In the genomic region with DNA sequence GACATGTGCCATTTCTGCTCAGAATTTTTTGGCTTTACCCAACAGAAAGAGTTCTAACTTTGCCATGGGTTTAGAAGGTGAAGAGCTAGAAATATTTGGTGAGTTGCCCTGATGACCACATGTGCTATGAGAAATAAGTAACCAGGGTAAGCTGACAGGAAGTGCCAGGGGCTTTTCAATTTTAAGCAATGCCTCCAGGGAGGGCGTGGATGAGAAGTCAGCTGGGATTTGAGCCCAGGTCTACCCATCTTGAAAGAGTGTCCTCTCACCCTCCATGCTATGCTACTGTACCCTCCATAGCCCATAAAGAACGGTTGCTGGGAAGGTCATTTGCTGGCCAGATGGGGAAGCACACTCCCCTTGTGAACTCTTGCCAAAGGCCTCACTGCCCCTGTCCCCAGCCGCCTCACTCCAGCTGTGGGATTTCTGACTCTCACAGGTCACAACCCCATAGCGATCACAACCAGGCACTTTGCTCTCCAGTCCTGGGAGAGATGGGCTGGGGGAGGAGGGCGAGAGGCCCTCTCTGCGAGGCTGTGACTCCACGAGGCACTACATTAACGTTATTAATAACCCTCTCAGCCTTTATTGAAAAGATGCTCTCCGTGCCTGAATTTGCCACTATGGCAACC, we compare ENCODE assay signal across 29 cellular contexts.
"Had no signal": no experiment of that assay in that cellular context is flagged by ENCODE, and none has a peak within 500 bp of the region (broad histone marks: within the 10 kb centered on the region; RNA-seq: fewer than 3 reads in every experiment).

No MANE protein-coding gene starts in this region.

- DNase-seq: activated CD4-positive, alpha-beta T cell treated with anti-CD3 and anti-CD28 coated beads for 4 hours; activated CD4-positive, alpha-beta T cell treated with anti-CD3 and anti-CD28 coated beads, Interleukin-2, amount 50 U/mL, for 4 hours; activated effector memory CD4-positive, alpha-beta T cell treated with Interleukin-2 at 50 U/mL for 16 hours; activated naive CD4-positive, alpha-beta T cell treated with anti-CD3 and anti-CD28 coated beads for 36 hours; activated naive CD8-positive, alpha-beta T cell treated with anti-CD3 and anti-CD28 coated beads for 36 hours; activated T-cell treated with anti-CD3 and anti-CD28 coated beads for 4 hours; aorta; body of pancreas; dermis blood vessel endothelial cell; effector CD4-positive, alpha-beta T cell; gastrocnemius medialis; glutamatergic neuron; lower lobe of right lung; mesenchymal stem cell; mucosa of descending colon; retina; sigmoid colon; small intestine; stimulated activated CD4-positive, alpha-beta T cell treated with anti-CD3 and anti-CD28 coated beads, Interleukin-1b, Interleukin-23, amount 100 ng/mL, for 48 hours; stimulated activated CD4-positive, alpha-beta T cell treated with anti-CD3 and anti-CD28 coated beads, Interleukin-4, amount 100 ng/mL, for 4 hours; stimulated activated CD8-positive, alpha-beta memory T cell treated with anti-CD3 and anti-CD28 coated beads, Interleukin-4, amount 100 ng/mL, for 48 hours; stimulated activated naive CD8-positive, alpha-beta T cell treated with anti-CD3 and anti-CD28 coated beads, Interleukin-15, amount 100 ng/mL, for 72 hours; substantia nigra had no signal

- H3K36me3 ChIP-seq: adrenal gland, gastrocnemius medialis, lower lobe of right lung, neutrophil, sigmoid colon, vagina had no signal

- H3K4me1 ChIP-seq: adrenal gland, body of pancreas, gastrocnemius medialis, lower lobe of right lung, sigmoid colon, vagina had no signal

- H3K9me3 ChIP-seq: adrenal gland, body of pancreas, gastrocnemius medialis, lower lobe of right lung, mucosa of descending colon, neutrophil, sigmoid colon, vagina had no signal

- H3K27ac ChIP-seq: adrenal gland, body of pancreas, gastrocnemius medialis, lower lobe of right lung, neutrophil, sigmoid colon, vagina, VCaP had no signal

- H3K4me3 ChIP-seq: adrenal gland, body of pancreas, gastrocnemius medialis, lower lobe of right lung, mucosa of descending colon, sigmoid colon, vagina had no signal

- ATAC-seq: body of pancreas; gastrocnemius medialis; left lobe of liver; lower lobe of right lung; mucosa of descending colon; stimulated activated memory B cell treated with anti-CD40 and anti-IgM and Interleukin-4, amounts not matched to agents 10 μg/mL and 1 μg/mL and 100 μg/mL, for 72 hours; stimulated activated naive CD8-positive, alpha-beta T cell treated with anti-CD3 and anti-CD28 coated beads, Interleukin-15, amount 100 ng/mL, for 72 hours had no signal

- H3K27me3 ChIP-seq: adrenal gland, body of pancreas, gastrocnemius medialis, neutrophil, sigmoid colon, vagina had no signal
